In genomic region chr18:63544017-63544416, GRCh38 we compare ENCODE assay signal across 1 cellular context.
TF ChIP-seq lines count a peak whose summit lies in the region.

No MANE protein-coding gene starts in this region.

TF ChIP-seq in GM12878, 131 proteins besides CTCF, POLR2A, EP300 and RAD21:
- TF ChIP-seq ZBTB40 (IDR thresholded peaks at IDR 0.05; ENCODE audit: borderline replicate concordance) (peak; percentile 66), CEBPB (IDR thresholded peaks at IDR 0.05; ENCODE audit: borderline replicate concordance in 1 of 2, low read depth in 2 of 2, low read length in 2 of 2) (no peak)
